ENCODE assay signal across 9 cellular contexts in genomic region chr5:1105350-1106265, GRCh38. TPM values are rescaled to one million over a fixed set of nuclear protein-coding genes. Genes with fewer than 3 reads are reported as not detected.
A peak's percentile ranks its signal among the peaks of the same experiment; 100 is the strongest.
DNase-seq lines count a peak whose midpoint lies in the region; ATAC-seq, FAIRE-seq and TF ChIP-seq lines count a peak whose summit lies in the region.
"Had no signal": no experiment of that assay in that cellular context is flagged by ENCODE, and none has a peak within 500 bp of the region (broad histone marks: within the 10 kb centered on the region; RNA-seq: fewer than 3 reads in every experiment).

No MANE protein-coding gene starts in this region.

- H3K4me1 ChIP-seq in heart left ventricle (peaks cover 40 to 100% (median 94%) of the 10 kb centered on the region in 12 donors), K562 (replicated peaks in 1 of 2; ENCODE audit: control insufficient read depth in 2 of 2, insufficient read depth in 2 of 2, low read length in 2 of 2) (peaks cover 50 to 100% of the 10 kb centered on the region in 2 experiments; a peak in 4 of 5 replicates)

- H3K9me3 ChIP-seq in heart left ventricle: no peaks in the 10 kb centered on the region
- no peaks in the 10 kb centered on the region for H3K9me3 ChIP-seq in K562 (replicated peaks; ENCODE audit: control insufficient read depth, insufficient read depth, low read depth, low read length)
- H3K9me3 ChIP-seq: SJSA1 had no signal

- H3K4me2 ChIP-seq in K562 (ENCODE audit: insufficient read depth, low read length): peak overlapping the region; percentile 65

- no peaks in the 10 kb centered on the region for H3K9me1 ChIP-seq in K562 (ENCODE audit: control insufficient read depth, insufficient read depth, low read length)

- peak overlapping the region; percentile 57; the same call in 1 of the 2 replicates for H2AFZ ChIP-seq in K562 (ENCODE audit: low read depth, low read length)

- TF ChIP-seq EP300 in K562 (IDR thresholded peaks at IDR 0.05; ENCODE audit: low read length): peak; percentile 78; the same call in 1 of the 2 replicates

- TF ChIP-seq POLR2A in heart left ventricle (IDR thresholded peaks at IDR 0.05) (no peak), K562 (conservative IDR thresholded peaks at IDR 0.05) (no peak)

- peak; percentile 99 for FAIRE-seq in K562 (lab: Jason Lieb, UNC)

- POLR2A ChIA-PET in K562 (lab: Yijun Ruan, JAX): interaction anchor here (0.5 to 2.3 kb wide), 12 partner anchors 8 to 1088 kb away, joined by 3 to 18 read pairs (median 4); no protein-coding TSS in a partner anchor

- 31 to 36% (median 34%) methylated on average over 5 to 19 of the region's 19 CpGs for WGBS in heart left ventricle, 4 donors
- 3% methylated on average over 18 of the region's 19 CpGs for WGBS in K562 (ENCODE audit: insufficient coverage, low coverage, missing lambda C conversion rate)

- TF ChIP-seq RAD21 in K562 (CRISPR knock-in tag; conservative IDR thresholded peaks at IDR 0.05 in 1 of 2, IDR thresholded peaks at IDR 0.05 in 1 of 2): no peak

- no peaks in the 10 kb centered on the region for H3K27me3 ChIP-seq in heart left ventricle
- peaks cover 0 to 17% of the 10 kb centered on the region in 2 experiments; a peak in 3 of 5 replicates for H3K27me3 ChIP-seq in K562 (ENCODE audit: control insufficient read depth in 2 of 2, insufficient read depth in 2 of 2, low read length in 2 of 2)
- H3K27me3 ChIP-seq: SJSA1 had no signal

- H3K36me3 ChIP-seq in heart left ventricle (peaks cover 0 to 10% (median 0%) of the 10 kb centered on the region in 9 donors), K562 (ENCODE audit: control insufficient read depth, insufficient read depth, low read length) (no peaks in the 10 kb centered on the region)
- H3K36me3 ChIP-seq: SJSA1 had no signal

- intact Hi-C loops in heart left ventricle (cut with DNase I): loop anchor here in 1 of 10 donors (2.0 kb wide), 1 partner anchor 19 kb away; no protein-coding TSS in a partner anchor
- intact Hi-C loops in Right ventricle myocardium superior (cut with DNase I): no loop called here
- intact Hi-C loops in K562 (cut with micrococcal nuclease): no loop called here

- peaks cover 9% of the 10 kb centered on the region; the same call in 1 of the 2 replicates for H4K20me1 ChIP-seq in K562 (replicated peaks; ENCODE audit: control insufficient read depth, insufficient read depth, low read length)

- BruUV-seq in K562 (replicated peaks; lab: Mats Ljungman, UMichigan): no TSS peak

- H3K4me3 ChIP-seq in heart left ventricle (peak overlapping the region in 4 of 12 donors; percentile 4 to 50 (median 19)), K562 (no peak overlapping the region)
- H3K4me3 ChIP-seq: SJSA1 had no signal

- CTCF ChIA-PET in K562 (lab: Yijun Ruan, JAX; ENCODE audit: low intra/inter-chr PET ratio): no interaction called here

- no peak for ATAC-seq in heart left ventricle
- ATAC-seq in Right ventricle myocardium superior (ENCODE audit: poor library complexity): no peak
- peak; percentile 93 for ATAC-seq in K562

- TF ChIP-seq CTCF in heart left ventricle (IDR thresholded peaks at IDR 0.05): no peak
- no peak for TF ChIP-seq CTCF in K562 (IDR thresholded peaks at IDR 0.05 in 2 of 3, conservative IDR thresholded peaks at IDR 0.05 in 1 of 3; ENCODE audit: insufficient read depth in 2 of 3, low read depth in 1 of 3, low read length in 3 of 3)

- H3K27ac ChIP-seq in heart left ventricle (peak overlapping the region; percentile 85 to 99 (median 96)), K562 (ENCODE audit: extremely low read depth, low read depth, low read length) (0 out of 3 replicates have a peak overlapping the region, but pooled peaks have one; percentile 9)
- H3K27ac ChIP-seq: SJSA1 had no signal

- in situ Hi-C loops in K562 (cut with MboI): no loop called here

- no peaks in the 10 kb centered on the region for H3K79me2 ChIP-seq in K562 (ENCODE audit: control insufficient read depth, insufficient read depth, low read length)

- no peak for DNase-seq in heart left ventricle
- no peak for DNase-seq in Right ventricle myocardium superior
- peak; percentile 59 for DNase-seq in T follicular helper cell (ENCODE audit: low read depth)
- peak; percentile 76 to 92 (median 85) for DNase-seq in K562 (ENCODE audit: extremely low read depth in 1 of 4, low spot score in 3 of 4)
- peak; percentile 24 to 38 for DNase-seq in stimulated activated CD4-positive, alpha-beta T cell treated with anti-CD3 and anti-CD28 coated beads, Interleukin-1b, Interleukin-23, amount 100 ng/mL, for 4 hours (ENCODE audit: low read depth in 2 of 2)
- DNase-seq in DMS153 (lab: John Stamatoyannopoulos, UW): no peak
- DNase-seq in COLO829 (ENCODE audit: low spot score): no peak
- DNase-seq in NCI-H2227 treated with DMSO at 0.1 percent for 48 hours (lab: John Stamatoyannopoulos, UW): no peak

- H3K9ac ChIP-seq in K562 (ENCODE audit: insufficient read depth in 1 of 2, low read depth in 2 of 2, low read length in 2 of 2): peak overlapping the region; percentile 21 to 74; a peak in 3 of 4 replicates

TF ChIP-seq in K562, 482 proteins besides CTCF, POLR2A, EP300 and RAD21 (continues in another document):
- TF ChIP-seq ZNF197 (CRISPR knock-in tag; IDR thresholded peaks at IDR 0.05; ENCODE audit: low read depth) (0 out of 2 replicates have a peak, but pooled peaks have one; percentile 55), GTF2B (IDR thresholded peaks at IDR 0.05; ENCODE audit: extremely low read depth, insufficient read length) (no peak), ATF6 (CRISPR knock-in tag; IDR thresholded peaks at IDR 0.05) (no peak), MTA3 (IDR thresholded peaks at IDR 0.05; ENCODE audit: borderline replicate concordance) (peak; percentile 88), FOXK2 (conservative IDR thresholded peaks at IDR 0.05 in 1 of 2, IDR thresholded peaks at IDR 0.05 in 1 of 2; ENCODE audit: low read depth in 2 of 2) (no peak; a peak in 1 of 4 replicates), PCBP1 (IDR thresholded peaks at IDR 0.05; ENCODE audit: low read depth, low read length, poor library complexity, severe bottlenecking) (no peak), ZBTB5 (IDR thresholded peaks at IDR 0.05) (no peak), ZNF699 (CRISPR knock-in tag; IDR thresholded peaks at IDR 0.05; ENCODE audit: insufficient replicate concordance) (no peak), ZNF644 (tag; IDR thresholded peaks at IDR 0.05; ENCODE audit: low read depth) (0 out of 2 replicates have a peak, but pooled peaks have one; percentile 21)

RNA-seq across cellular contexts. Expression of gene SLC12A7, which starts 6.3 kb away (rescaled TPM):
- 100 to 1,000 TPM in 7 of 9 donors, 10 to 100 TPM in 2; 77.0 to 159 (median 132) TPM for total RNA-seq in heart left ventricle
- polyA plus RNA-seq in heart left ventricle: 10 to 100 TPM; 66.3 to 74.5 TPM
- 172 TPM for total RNA-seq in Right ventricle myocardium superior
- total RNA-seq in K562 (2011; cell fraction: chromatin; rRNA removed; ENCODE audit: low replicate concordance): 13.6 and 46.2 TPM in 2 replicates
- 15.9 and 26.2 TPM in 2 replicates for total RNA-seq in K562 (2011; cell fraction: nucleolus; rRNA removed)
- 8.9 and 10.9 TPM in 2 replicates for total RNA-seq in K562 (2011; cell fraction: nucleoplasm; rRNA removed)
- total RNA-seq in K562 (2014; rRNA removed): 1.1 and 1.3 TPM in 2 replicates
- 0.11 and 0.22 TPM in 2 replicates for total RNA-seq in K562 (2014; rRNA removed; fragmentation: Illumina TruSeq; extraction: Trizol)
- 0.51 and 0.53 TPM in 2 replicates for total RNA-seq in K562 (2015; rRNA removed; fragmentation: Illumina TruSeq; extraction: Trizol)
- total RNA-seq in K562 (2021): 1.8 and 1.9 TPM in 2 replicates
- polyA plus RNA-seq in K562 (2011; rRNA removed): 3.1 and 15.7 TPM in 2 replicates
- 5.3 and 11.3 TPM in 2 replicates for polyA plus RNA-seq in K562 (2011; cell fraction: cytosol; rRNA removed)
- polyA plus RNA-seq in K562 (2011; cell fraction: nucleus; rRNA removed): 55.8 and 115 TPM in 2 replicates
- polyA plus RNA-seq in K562 (2012): 1.2 and 3.8 TPM in 2 replicates
- 0.56 and 0.83 TPM in 2 replicates for polyA plus RNA-seq in K562 (2014; fragmentation: Illumina TruSeq; extraction: Trizol)
- under 1 TPM; 0.01 to 0.04 TPM for polyA plus RNA-seq in K562 (2014; fragmentation: Nextera tagmentation; extraction: Ambion mirVana)
- 0.73 and 1.0 TPM in 2 replicates for polyA plus RNA-seq in K562 (2014; rRNA removed)
- polyA minus RNA-seq in K562 (2011; rRNA and poly(A)+ RNA removed): 2.5 and 9.1 TPM in 2 replicates
- polyA minus RNA-seq in K562 (2011; cell fraction: cytosol; rRNA and poly(A)+ RNA removed): 5.9 and 21.7 TPM in 2 replicates
- 13.1 and 36.8 TPM in 2 replicates for polyA minus RNA-seq in K562 (2011; cell fraction: nucleus; rRNA and poly(A)+ RNA removed)

Comparison
In these comparisons a context has a peak if more than half of its experiments do, and no peak if none do; other contexts are left out.
1. DNase-seq: peak in T follicular helper cell (single experiment), K562 (4 of 4) and stimulated activated CD4-positive, alpha-beta T cell treated with anti-CD3 and anti-CD28 coated beads, Interleukin-1b, Interleukin-23, amount 100 ng/mL, for 4 hours (2 of 2); none in heart left ventricle (0 of 5), Right ventricle myocardium superior (single experiment), DMS153 (single experiment), COLO829 (single experiment) and NCI-H2227 treated with DMSO at 0.1 percent for 48 hours (single experiment).